8 cellular contexts compared by ENCODE assay signal in the genomic region with DNA sequence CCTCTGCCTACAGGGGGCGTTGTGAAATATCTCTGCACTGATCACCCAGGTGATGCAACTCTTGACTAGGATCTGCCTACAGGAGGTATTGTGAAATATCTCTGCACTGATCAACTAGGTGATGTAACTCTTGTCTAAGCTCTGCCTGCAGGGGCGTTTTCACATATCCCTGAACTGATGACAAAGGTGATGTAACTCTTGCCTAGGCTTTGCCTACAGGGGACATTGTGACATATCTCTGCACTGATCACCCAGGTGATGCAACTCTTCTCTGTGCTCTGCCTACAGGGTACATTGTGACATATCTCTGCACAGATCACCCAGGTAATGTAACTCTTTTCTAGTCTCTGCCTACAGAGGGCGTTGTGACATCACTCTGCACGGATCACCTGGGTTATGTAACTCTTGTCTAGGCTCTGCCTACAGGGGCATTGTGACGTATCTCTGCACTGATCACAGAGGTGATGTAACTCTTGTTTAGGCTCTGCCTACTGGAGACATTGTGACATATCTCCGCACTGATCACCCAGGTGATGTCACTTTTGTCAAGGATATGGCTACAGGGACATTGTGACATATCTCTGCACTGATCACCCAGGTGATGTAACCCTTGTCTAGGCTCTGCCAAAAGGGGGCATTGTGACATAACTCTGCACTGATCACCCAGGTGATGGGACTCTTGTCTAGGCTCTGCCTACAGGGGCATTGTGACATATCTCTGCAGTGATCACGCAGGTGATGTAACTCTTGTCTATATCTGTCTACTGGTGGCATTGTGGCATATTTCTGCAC. TPM values are rescaled to one million over a fixed set of nuclear protein-coding genes. Genes with fewer than 3 reads are reported as not detected.
DNase-seq lines count a peak whose midpoint lies in the region; ATAC-seq and TF ChIP-seq lines count a peak whose summit lies in the region.
"Not testable (repeated sequence)": the region's sequence is repeated elsewhere in the genome, so short reads cannot be mapped to it uniquely, and the experiment has no call there.

No MANE protein-coding gene starts in this region.

- H3K27me3 Mint-ChIP-seq in CD4-positive, CD25-positive, alpha-beta regulatory T cell = not testable (repeated sequence)
- peaks cover 42% of the 10 kb centered on the region for H3K27me3 Mint-ChIP-seq in endothelial cell (ENCODE audit: unreplicated experiment)

- peak overlapping the region in 1 of 3 donors; percentile 11 for H3K27ac Mint-ChIP-seq in CD4-positive, CD25-positive, alpha-beta regulatory T cell
- H3K27ac Mint-ChIP-seq in endothelial cell (ENCODE audit: unreplicated experiment) = peak overlapping the region; percentile 21

- not testable (repeated sequence) for H3K36me3 Mint-ChIP-seq in CD4-positive, CD25-positive, alpha-beta regulatory T cell
- H3K36me3 Mint-ChIP-seq in endothelial cell (ENCODE audit: low read depth, unreplicated experiment) = peaks cover 31% of the 10 kb centered on the region

- H3K9me3 Mint-ChIP-seq in CD4-positive, CD25-positive, alpha-beta regulatory T cell = peaks cover 4 to 39% (median 25%) of the 10 kb centered on the region in 7 donors
- H3K9me3 Mint-ChIP-seq in endothelial cell (ENCODE audit: unreplicated experiment) = peaks cover 43% of the 10 kb centered on the region

- not testable (repeated sequence) for H3K4me3 ChIP-seq in CD4-positive, CD25-positive, alpha-beta regulatory T cell (ENCODE audit: low read depth, low read length)

- in situ Hi-C loops in SK-MEL-5 (cut with HindIII; ENCODE audit: low pct_unique_long_range_greater_than_20kb, low sequenced_read_pairs) = not testable (repeated sequence)

- H3K4me3 Mint-ChIP-seq in CD4-positive, CD25-positive, alpha-beta regulatory T cell = not testable (repeated sequence)
- H3K4me3 Mint-ChIP-seq in endothelial cell (ENCODE audit: unreplicated experiment) = peak overlapping the region; percentile 27

- H3K27ac ChIP-seq in CD4-positive, CD25-positive, alpha-beta regulatory T cell (ENCODE audit: insufficient read depth, low read length, poor library complexity, severe bottlenecking) = not testable (repeated sequence)

- peak; percentile 12 to 21 for ATAC-seq in CD4-positive, CD25-positive, alpha-beta regulatory T cell (ENCODE audit: low read depth in 2 of 2)
- ATAC-seq in GM19397 (IDR thresholded peaks at IDR 0.05; ENCODE audit: unreplicated experiment) = peak; percentile 8
- peak; percentile 8 for ATAC-seq in HG03521 (IDR thresholded peaks at IDR 0.05; ENCODE audit: unreplicated experiment)
- ATAC-seq in left lobe of liver = peak; percentile 44

- not testable (repeated sequence) for H3K36me3 ChIP-seq in CD4-positive, CD25-positive, alpha-beta regulatory T cell (ENCODE audit: control insufficient read depth, insufficient read depth, low read length)

- H3K4me1 ChIP-seq in CD4-positive, CD25-positive, alpha-beta regulatory T cell (ENCODE audit: control insufficient read depth, insufficient read depth, low read length, poor library complexity, severe bottlenecking) = not testable (repeated sequence)

- not testable (repeated sequence) for H3K4me1 Mint-ChIP-seq in CD4-positive, CD25-positive, alpha-beta regulatory T cell
- H3K4me1 Mint-ChIP-seq in endothelial cell (ENCODE audit: unreplicated experiment) = peaks cover 15% of the 10 kb centered on the region

- H3K27me3 ChIP-seq in CD4-positive, CD25-positive, alpha-beta regulatory T cell (ENCODE audit: control insufficient read depth, insufficient read depth, low read length) = not testable (repeated sequence)

- TF ChIP-seq CTCF in endothelial cell (IDR thresholded peaks at IDR 0.05; ENCODE audit: unreplicated experiment) = not testable (repeated sequence)

- DNase-seq in CD4-positive, CD25-positive, alpha-beta regulatory T cell = peak; percentile 24 to 67 (median 44)
- DNase-seq in SK-MEL-5 (ENCODE audit: low read depth, low spot score) (peak; percentile 26), left lobe of liver (ENCODE audit: low spot score) (peak; percentile 56)
- peak; percentile 38 for DNase-seq in activated naive CD4-positive, alpha-beta T cell treated with Interleukin-2 at 50 U/mL for 16 hours
- DNase-seq in endothelial cell (ENCODE audit: low spot score) = not testable (repeated sequence)
- DNase-seq in stimulated activated CD4-positive, alpha-beta T cell treated with anti-CD3 and anti-CD28 coated beads, Interleukin-2, amount 100 ng/mL, for 24 hours = peak; percentile 15 to 35

- H3K9me3 ChIP-seq in CD4-positive, CD25-positive, alpha-beta regulatory T cell (ENCODE audit: control insufficient read depth in 2 of 2, low read length in 2 of 2) = not testable (repeated sequence)

RNA-seq across cellular contexts. Expression of a gene that starts 49.0 kb away (rescaled TPM):
- 41.1 TPM for total RNA-seq in CD4-positive, CD25-positive, alpha-beta regulatory T cell
- polyA plus RNA-seq in CD4-positive, CD25-positive, alpha-beta regulatory T cell = 10 to 100 TPM; 35.5 to 48.7 (median 45.6) TPM
- 16.8 and 18.4 TPM in 2 replicates for total RNA-seq in SK-MEL-5 (2014; rRNA removed; shearing (Covaris generic))
- polyA plus RNA-seq in SK-MEL-5 (2015; cell fraction: cytosol; rRNA removed) = 43.3 and 63.7 TPM in 2 replicates
- 47.1 and 50.2 TPM in 2 replicates for polyA plus RNA-seq in SK-MEL-5 (2015; cell fraction: nucleus; rRNA removed)
- total RNA-seq in endothelial cell (ENCODE audit: unreplicated experiment) = 60.1 TPM
- 15.8 TPM for total RNA-seq in left lobe of liver

RNA-seq across cellular contexts. Expression of a gene that starts 59.9 kb away (rescaled TPM):
- not detected for total RNA-seq in CD4-positive, CD25-positive, alpha-beta regulatory T cell
- polyA plus RNA-seq in CD4-positive, CD25-positive, alpha-beta regulatory T cell = not detected
- total RNA-seq in SK-MEL-5 (2014; rRNA removed; shearing (Covaris generic)) = 0.29 and 0.69 TPM in 2 replicates
- 0.42 TPM in 1 of 2 replicates, not detected in the other for polyA plus RNA-seq in SK-MEL-5 (2015; cell fraction: cytosol; rRNA removed)
- polyA plus RNA-seq in SK-MEL-5 (2015; cell fraction: nucleus; rRNA removed) = 3.5 TPM in 1 of 2 replicates, not detected in the other
- 1.4 TPM for total RNA-seq in endothelial cell (ENCODE audit: unreplicated experiment)
- total RNA-seq in left lobe of liver = not detected
